Comparison of ENCODE assay signal across 27 cellular contexts in the genomic region with DNA sequence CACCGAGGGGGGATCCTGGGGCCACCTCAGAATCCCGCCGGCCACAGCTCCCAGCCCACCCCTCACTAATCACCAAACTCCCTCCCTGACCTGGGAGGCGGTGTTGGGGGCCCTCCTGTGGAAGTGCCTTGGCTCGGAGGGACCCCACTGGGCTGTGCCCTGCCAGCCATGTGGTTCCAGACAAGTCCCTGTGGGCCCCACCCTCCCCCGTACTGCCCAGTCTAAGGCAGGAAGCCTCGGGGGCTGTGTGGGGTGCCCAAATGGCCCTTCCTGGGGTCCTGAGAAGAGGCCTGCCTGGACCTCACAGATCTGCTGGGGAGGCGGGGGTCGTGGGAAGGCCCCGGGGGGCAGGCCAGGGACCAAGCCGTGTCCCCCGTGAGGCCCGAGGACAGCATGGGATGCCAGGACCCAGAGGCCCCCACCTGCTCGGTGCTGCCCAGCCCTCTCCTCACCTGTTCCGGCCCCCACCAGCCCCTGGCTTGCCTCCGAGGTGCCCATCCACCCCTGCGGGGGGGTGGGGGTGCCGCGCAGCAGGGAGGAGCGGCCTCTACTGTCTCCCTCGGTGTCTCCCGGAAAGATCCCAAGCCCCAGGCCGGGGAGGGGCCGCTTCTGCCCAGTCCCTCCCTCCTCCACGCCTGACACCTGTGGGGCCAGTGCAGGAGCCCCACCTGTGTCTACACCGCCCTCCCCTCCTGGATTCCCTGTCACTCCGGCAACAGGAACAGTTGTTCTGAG. TPM values are rescaled to one million over a fixed set of nuclear protein-coding genes. Genes with fewer than 3 reads are reported as not detected.
A peak's percentile ranks its signal among the peaks of the same experiment; 100 is the strongest.
DNase-seq lines count a peak whose midpoint lies in the region; ATAC-seq, FAIRE-seq and TF ChIP-seq lines count a peak whose summit lies in the region.
"Had no signal": no experiment of that assay in that cellular context is flagged by ENCODE, and none has a peak within 500 bp of the region (broad histone marks: within the 10 kb centered on the region; RNA-seq: fewer than 3 reads in every experiment).

No MANE protein-coding gene starts in this region.

- H3K9me3 ChIP-seq in small intestine (ENCODE audit: control insufficient read depth, low read depth) = no peaks in the 10 kb centered on the region
- H3K9me3 ChIP-seq in adrenal gland (replicated peaks in 1 of 3) = no peaks in the 10 kb centered on the region
- H3K9me3 ChIP-seq: esophagus squamous epithelium, gastrocnemius medialis, left lung, SJSA1, upper lobe of left lung had no signal

- intact Hi-C loops in adrenal gland (cut with DNase I) = no loop called here

- no peak for ATAC-seq in HG02759 (IDR thresholded peaks at IDR 0.05; ENCODE audit: unreplicated experiment)
- ATAC-seq: effector memory CD8-positive, alpha-beta T cell; gastrocnemius medialis; left lung; naive thymus-derived CD8-positive, alpha-beta T cell had no signal

- H3K36me3 ChIP-seq in small intestine (ENCODE audit: control insufficient read depth in 2 of 2, insufficient read depth in 2 of 2, low read length in 2 of 2) (no peaks in the 10 kb centered on the region), adrenal gland (replicated peaks in 1 of 2) (no peaks in the 10 kb centered on the region)
- H3K36me3 ChIP-seq: gastrocnemius medialis, SJSA1 had no signal

- H3K4me3 ChIP-seq in small intestine (ENCODE audit: low read depth in 1 of 2, low read length in 2 of 2) (no peak overlapping the region), adrenal gland (no peak overlapping the region)
- H3K4me3 ChIP-seq: esophagus squamous epithelium, gastrocnemius medialis, GM12878, left lung, SJSA1, upper lobe of left lung had no signal

- no peak for TF ChIP-seq CTCF in adrenal gland (IDR thresholded peaks at IDR 0.05)

- no peak for FAIRE-seq in small intestine (lab: Jason Lieb, UNC)
- FAIRE-seq: GM12878, RCC 7860 had no signal

- H3K4me1 ChIP-seq in small intestine (ENCODE audit: control insufficient read depth in 2 of 2, insufficient read depth in 1 of 2, low read depth in 1 of 2, low read length in 1 of 2) (no peaks in the 10 kb centered on the region), adrenal gland (replicated peaks in 1 of 2) (peaks cover 0 to 6% of the 10 kb centered on the region in 2 donors)
- H3K4me1 ChIP-seq: SJSA1 had no signal

- H3K27me3 ChIP-seq in small intestine (ENCODE audit: control insufficient read depth in 2 of 2, insufficient read depth in 2 of 2, low read length in 2 of 2) (peaks cover 0 to 3% of the 10 kb centered on the region in 2 donors), adrenal gland (no peaks in the 10 kb centered on the region)

- no peak overlapping the region for H3K27ac ChIP-seq in small intestine (ENCODE audit: low read depth in 1 of 2, low read length in 1 of 2)
- no peak overlapping the region for H3K27ac ChIP-seq in adrenal gland
- H3K27ac ChIP-seq: 22Rv1, esophagus squamous epithelium, gastrocnemius medialis, left lung, parathyroid adenoma, SJSA1, upper lobe of left lung had no signal

- DNase-seq in DMS153 (lab: John Stamatoyannopoulos, UW) (peak; percentile 10), DMS153 treated with DMSO at 0.1 percent for 48 hours (lab: John Stamatoyannopoulos, UW; ENCODE audit: unreplicated experiment) (no peak), NCI-H146 (lab: John Stamatoyannopoulos, UW) (peak; percentile 78), ecto neural progenitor cell (ENCODE audit: low spot score) (peak; percentile 43), small intestine (peak; percentile 34), adrenal gland (no peak)
- DNase-seq in effector CD8-positive, alpha-beta T cell (lab: John Stamatoyannopoulos, UW) = no peak
- DNase-seq: activated naive CD4-positive, alpha-beta T cell; effector memory CD8-positive, alpha-beta T cell; esophagus squamous epithelium; gastrocnemius medialis; HCEC 1CT; hippocampal formation; immature natural killer cell; left lung; NCI-H1105; NCI-H510A had no signal

- 40 to 62% (median 61%) methylated on average over 21 to 27 of the region's 27 CpGs for WGBS in small intestine, 3 donors
- 70 to 89% (median 72%) methylated on average over 3 to 27 of the region's 27 CpGs for WGBS in adrenal gland, 4 donors

- no peak for TF ChIP-seq POLR2A in adrenal gland (IDR thresholded peaks at IDR 0.05)

RNA-seq across cellular contexts. Expression of a gene that starts 9.3 kb away (rescaled TPM):
- polyA plus RNA-seq in small intestine (under 1 TPM in 2 of 3 donors, not detected in 1; 0.15 to 0.54 TPM), adrenal gland (not detected)
- not detected for total RNA-seq in adrenal gland
- total RNA-seq: gastrocnemius medialis; left lung; mesenteric fat pad; naive thymus-derived CD8-positive, alpha-beta T cell; SJSA1; upper lobe of left lung had no signal
- polyA plus RNA-seq: immature natural killer cell; naive thymus-derived CD8-positive, alpha-beta T cell had no signal

RNA-seq across cellular contexts. Expression of a gene that starts 14.3 kb away (rescaled TPM):
- polyA plus RNA-seq in small intestine (10 to 100 TPM in 1 of 3 donors, 1 to 10 TPM in 2; 1.4 to 19.4 (median 2.2) TPM), adrenal gland (10 to 100 TPM in 1 of 3 donors, 1 to 10 TPM in 2; 4.1 to 14.6 (median 8.1) TPM)
- total RNA-seq in adrenal gland = 10 to 100 TPM in 7 of 8 donors, 1 to 10 TPM in 1; 7.4 to 17.0 (median 13.5) TPM

RNA-seq across cellular contexts. Expression of a gene that starts 25.4 kb away (rescaled TPM):
- 10 to 100 TPM in 1 of 3 donors, 1 to 10 TPM in 2; 2.5 to 24.7 (median 3.2) TPM for polyA plus RNA-seq in small intestine
- 1 to 10 TPM in 7 of 8 donors, under 1 TPM in 1; 0.46 to 4.5 (median 2.9) TPM for total RNA-seq in adrenal gland
- polyA plus RNA-seq in adrenal gland = 1 to 10 TPM; 1.0 to 3.7 (median 2.0) TPM
- total RNA-seq: naive thymus-derived CD8-positive, alpha-beta T cell had no signal

RNA-seq across cellular contexts. Expression of a gene that starts 43.1 kb away (rescaled TPM):
- polyA plus RNA-seq in small intestine (10 to 100 TPM; 13.0 to 15.2 (median 14.7) TPM), adrenal gland (10 to 100 TPM in 2 of 3 donors, 1 to 10 TPM in 1; 3.3 to 79.7 (median 55.6) TPM)
- 10 to 100 TPM; 31.9 to 89.8 (median 50.4) TPM for total RNA-seq in adrenal gland

RNA-seq across cellular contexts. Expression of a gene that starts 57.9 kb away (rescaled TPM):
- polyA plus RNA-seq in small intestine (1 to 10 TPM in 1 of 3 donors, under 1 TPM in 2; 0.76 to 1.1 (median 0.89) TPM), adrenal gland (1 to 10 TPM in 1 of 3 donors, under 1 TPM in 1, not detected in 1; 0.34 to 1.4 TPM)
- total RNA-seq in adrenal gland = under 1 TPM in 2 of 8 donors, not detected in 6; 0.28 to 0.31 TPM
- total RNA-seq: esophagus squamous epithelium; GM12878; mesenteric fat pad; naive thymus-derived CD8-positive, alpha-beta T cell; SJSA1 had no signal
- polyA plus RNA-seq: GM12878; IgD-negative memory B cell; immature natural killer cell; naive thymus-derived CD8-positive, alpha-beta T cell had no signal

Comparison
In these comparisons a context has a peak if more than half of its experiments do, and no peak if none do; other contexts are left out.
1. DNase-seq: peak in DMS153 (single experiment), NCI-H146 (single experiment), ecto neural progenitor cell (single experiment) and small intestine (single experiment); none in DMS153 treated with DMSO at 0.1 percent for 48 hours (single experiment), effector CD8-positive, alpha-beta T cell (single experiment) and adrenal gland (0 of 7).